21 cellular contexts compared by ENCODE assay signal in genomic region chr4:130632731-130633604, GRCh38.
DNase-seq lines count a peak whose midpoint lies in the region; ATAC-seq and TF ChIP-seq lines count a peak whose summit lies in the region.
"Had no signal": no experiment of that assay in that cellular context is flagged by ENCODE, and none has a peak within 500 bp of the region (broad histone marks: within the 10 kb centered on the region; RNA-seq: fewer than 3 reads in every experiment).

No MANE protein-coding gene starts in this region.

- no peak overlapping the region for H3K4me3 ChIP-seq in OCI-LY1 (ENCODE audit: low read depth, low read length, poor library complexity, severe bottlenecking)
- no peak overlapping the region for H3K4me3 ChIP-seq in astrocyte of the spinal cord (ENCODE audit: low read depth, low read length)
- no peak overlapping the region for H3K4me3 ChIP-seq in mesendoderm (ENCODE audit: low read length)
- H3K4me3 ChIP-seq in lower leg skin (ENCODE audit: low read depth, poor library complexity, severe bottlenecking): no peak overlapping the region
- H3K4me3 ChIP-seq: BLaER1, K562, smooth muscle cell, suprapubic skin had no signal

- no peak overlapping the region for H3K27ac ChIP-seq in OCI-LY1 (ENCODE audit: low read depth, low read length, poor library complexity, severe bottlenecking)
- H3K27ac ChIP-seq in mesendoderm (ENCODE audit: low read depth, low read length): no peak overlapping the region
- H3K27ac ChIP-seq: BLaER1, suprapubic skin had no signal

- 0 out of 2 replicates have a peak overlapping the region, but pooled peaks have one; percentile 17 for H2AFZ ChIP-seq in OCI-LY1 (ENCODE audit: low read length)

- H3K23ac ChIP-seq in mesendoderm (ENCODE audit: low read length): no peak overlapping the region

- peak; percentile 14 for DNase-seq in ELF-1 (ENCODE audit: low read depth, low spot score)
- DNase-seq in astrocyte of the spinal cord (ENCODE audit: low read depth, low spot score): peak; percentile 92
- peak; percentile 18 for DNase-seq in mesendoderm
- DNase-seq in lower leg skin (ENCODE audit: low spot score in 2 of 2): no peak
- DNase-seq in iPS-NIHi7 (ENCODE audit: extremely low spot score): no peak
- no peak for DNase-seq in NCI-H2171 (lab: John Stamatoyannopoulos, UW)
- DNase-seq: activated CD4-positive, alpha-beta T cell treated with anti-CD3 and anti-CD28 coated beads, Interleukin-2, amount 50 U/mL, for 1 hour; activated naive CD4-positive, alpha-beta T cell treated with anti-CD3 and anti-CD28 coated beads, Interleukin-2, amount 10 ng/mL, durations not matched to agents 7 days and 5 days; amniotic stem cell; glutamatergic neuron; MM.1S; naive B cell; NCI-H1436; NCI-H510A treated with DMSO at 0.1 percent for 48 hours; RPMI8226 had no signal

- ATAC-seq in HG02798 (IDR thresholded peaks at IDR 0.05; ENCODE audit: poor library complexity, unreplicated experiment): no peak
- ATAC-seq: K562 had no signal

- no peak overlapping the region for H2BK15ac ChIP-seq in mesendoderm (replicated peaks; ENCODE audit: low read depth)

- H3K9me2 ChIP-seq in OCI-LY1 (ENCODE audit: low read depth, low read length): no peaks in the 10 kb centered on the region

- TF ChIP-seq CTCF in OCI-LY1 (IDR thresholded peaks at IDR 0.05; ENCODE audit: low read length): no peak
- TF ChIP-seq CTCF in astrocyte of the spinal cord (IDR thresholded peaks at IDR 0.05; ENCODE audit: low read depth, low read length): no peak
- TF ChIP-seq CTCF in lower leg skin (IDR thresholded peaks at IDR 0.05): no peak

- H3K27me3 ChIP-seq in OCI-LY1 (ENCODE audit: insufficient read depth, low read length) (no peaks in the 10 kb centered on the region), mesendoderm (ENCODE audit: insufficient read depth, low read length, poor library complexity) (no peaks in the 10 kb centered on the region)
- H3K27me3 ChIP-seq: BLaER1, suprapubic skin had no signal

- no peak overlapping the region for H4K5ac ChIP-seq in mesendoderm (ENCODE audit: low read length)

- no peak overlapping the region for H2BK5ac ChIP-seq in mesendoderm (ENCODE audit: low read length)

- no peaks in the 10 kb centered on the region for H3K9me3 ChIP-seq in OCI-LY1 (ENCODE audit: low read length)
- H3K9me3 ChIP-seq: BLaER1, suprapubic skin had no signal

- no peak overlapping the region for H3K4ac ChIP-seq in mesendoderm (ENCODE audit: low read depth, low read length)

- H2BK120ac ChIP-seq in mesendoderm (ENCODE audit: low read depth, low read length): no peak overlapping the region

- whole genome bisulfite sequencing in mesendoderm (ENCODE audit: extremely low coverage, insufficient coverage, low lambda C conversion rate): no CpG with 5 or more reads among the region's 13 CpGs
- 85 to 88% methylated on average over 13 of the region's 13 CpGs for WGBS in lower leg skin, 2 donors

- no peak overlapping the region for H3K18ac ChIP-seq in mesendoderm (ENCODE audit: low read length)

- H3K56ac ChIP-seq in mesendoderm (ENCODE audit: low read length): no peak overlapping the region

- H3K9ac ChIP-seq in OCI-LY1 (ENCODE audit: low read length) (no peak overlapping the region), mesendoderm (ENCODE audit: low read length) (no peak overlapping the region)
- H3K9ac ChIP-seq: BLaER1 had no signal

- no peaks in the 10 kb centered on the region for H4K20me1 ChIP-seq in OCI-LY1 (ENCODE audit: insufficient read depth, low read length)
- H4K20me1 ChIP-seq: BLaER1 had no signal

- no peak overlapping the region for H3K4me2 ChIP-seq in OCI-LY1 (ENCODE audit: low read length)
- no peak overlapping the region for H3K4me2 ChIP-seq in mesendoderm (ENCODE audit: low read length)
- H3K4me2 ChIP-seq: BLaER1, smooth muscle cell had no signal

- H3K36me3 ChIP-seq in OCI-LY1 (ENCODE audit: insufficient read depth, low read length) (no peaks in the 10 kb centered on the region), mesendoderm (ENCODE audit: control insufficient read depth, insufficient read depth, low read length) (no peaks in the 10 kb centered on the region)
- H3K36me3 ChIP-seq: BLaER1, suprapubic skin had no signal

- H3F3A ChIP-seq in OCI-LY1 (ENCODE audit: insufficient read depth, low read length): no peaks in the 10 kb centered on the region

- no peaks in the 10 kb centered on the region for H3K79me1 ChIP-seq in mesendoderm (ENCODE audit: low read length)

- H2AK5ac ChIP-seq in mesendoderm (ENCODE audit: low read length): no peak overlapping the region

- intact Hi-C loops in lower leg skin (cut with DNase I; ENCODE audit: low total_unique reads): no loop called here

- no peak overlapping the region for H4K8ac ChIP-seq in mesendoderm (ENCODE audit: low read depth, low read length)

- in situ Hi-C loops in astrocyte of the spinal cord (cut with HindIII; ENCODE audit: low sequenced_read_pairs): no loop called here

- H3K79me2 ChIP-seq in OCI-LY1 (ENCODE audit: insufficient read depth, low read length) (no peaks in the 10 kb centered on the region), mesendoderm (ENCODE audit: control insufficient read depth, insufficient read depth, low read length) (no peaks in the 10 kb centered on the region)

- no peak for TF ChIP-seq POLR2A in lower leg skin (IDR thresholded peaks at IDR 0.05)

- peaks cover 5% of the 10 kb centered on the region for H3K4me1 ChIP-seq in OCI-LY1 (ENCODE audit: insufficient read depth, low read length, severe bottlenecking)
- H3K4me1 ChIP-seq in mesendoderm (ENCODE audit: control insufficient read depth, low read depth, low read length): no peaks in the 10 kb centered on the region
- H3K4me1 ChIP-seq: BLaER1, suprapubic skin had no signal

Comparison
In these comparisons a context has a peak if more than half of its experiments do, and no peak if none do; other contexts are left out.
1. DNase-seq: peak in ELF-1 (single experiment), astrocyte of the spinal cord (single experiment) and mesendoderm (single experiment); none in lower leg skin (0 of 2), iPS-NIHi7 (single experiment) and NCI-H2171 (single experiment).